ENCODE assay signal across 23 cellular contexts in genomic region chr3:107775958-107776357, GRCh38.
DNase-seq lines count a peak whose midpoint lies in the region; ATAC-seq, FAIRE-seq and TF ChIP-seq lines count a peak whose summit lies in the region.
"Had no signal": no experiment of that assay in that cellular context is flagged by ENCODE, and none has a peak within 500 bp of the region (broad histone marks: within the 10 kb centered on the region; RNA-seq: fewer than 3 reads in every experiment).

No MANE protein-coding gene starts in this region.

- peak; percentile 55 for FAIRE-seq in G401.6 (lab: Jason Lieb, UNC)
- FAIRE-seq: endothelial cell of umbilical vein had no signal

- no peak for TF ChIP-seq CTCF in brain (conservative IDR thresholded peaks at IDR 0.05)
- TF ChIP-seq CTCF in testis (IDR thresholded peaks at IDR 0.05), result no peak

- intact Hi-C loops in testis (cut with DNase I; ENCODE audit: low total_unique reads), result no loop called here

- H3K9me3 Mint-ChIP-seq in brain, result no peaks in the 10 kb centered on the region
- H3K9me3 Mint-ChIP-seq: activated CD4-positive, alpha-beta memory T cell treated with anti-CD3 and anti-CD28 coated beads, Interleukin-2, amount 10 ng/mL, durations not matched to agents 7 days and 5 days; activated naive CD8-positive, alpha-beta T cell treated with anti-CD3 and anti-CD28 coated beads, Interleukin-2, amount 10 ng/mL, durations not matched to agents 7 days and 5 days; central memory CD8-positive, alpha-beta T cell; natural killer cell; T-cell had no signal

- peak overlapping the region in 4 of 5 experiments; percentile 22 to 78 (median 68) for H3K27ac Mint-ChIP-seq in brain
- H3K27ac Mint-ChIP-seq: activated CD4-positive, alpha-beta memory T cell treated with anti-CD3 and anti-CD28 coated beads, Interleukin-2, amount 10 ng/mL, durations not matched to agents 7 days and 5 days; activated naive CD8-positive, alpha-beta T cell treated with anti-CD3 and anti-CD28 coated beads, Interleukin-2, amount 10 ng/mL, durations not matched to agents 7 days and 5 days; natural killer cell; T-cell had no signal

- peak; percentile 50 for ATAC-seq in HG03460 (IDR thresholded peaks at IDR 0.05; ENCODE audit: unreplicated experiment)
- ATAC-seq in GM19452 (IDR thresholded peaks at IDR 0.05; ENCODE audit: unreplicated experiment), result no peak
- ATAC-seq: natural killer cell, Panc1, T-cell had no signal

- H3K9me3 ChIP-seq in testis, result no peaks in the 10 kb centered on the region
- H3K9me3 ChIP-seq: HAP-1, SJCRH30 had no signal

- H3K27me3 Mint-ChIP-seq in brain, result no peaks in the 10 kb centered on the region
- H3K27me3 Mint-ChIP-seq: activated CD4-positive, alpha-beta memory T cell treated with anti-CD3 and anti-CD28 coated beads, Interleukin-2, amount 10 ng/mL, durations not matched to agents 7 days and 5 days; activated naive CD8-positive, alpha-beta T cell treated with anti-CD3 and anti-CD28 coated beads, Interleukin-2, amount 10 ng/mL, durations not matched to agents 7 days and 5 days; central memory CD8-positive, alpha-beta T cell; T-cell had no signal

- H3K4me1 Mint-ChIP-seq in brain, result peaks cover 21% of the 10 kb centered on the region
- H3K4me1 Mint-ChIP-seq: activated CD4-positive, alpha-beta memory T cell treated with anti-CD3 and anti-CD28 coated beads, Interleukin-2, amount 10 ng/mL, durations not matched to agents 7 days and 5 days; activated naive CD8-positive, alpha-beta T cell treated with anti-CD3 and anti-CD28 coated beads, Interleukin-2, amount 10 ng/mL, durations not matched to agents 7 days and 5 days; central memory CD8-positive, alpha-beta T cell; natural killer cell had no signal

- no peaks in the 10 kb centered on the region for H3K4me1 ChIP-seq in testis
- H3K4me1 ChIP-seq: HAP-1, SJCRH30 had no signal

- 91 to 98% methylated on average over 1 of the region's 1 CpG for WGBS in testis, 2 donors

- no peaks in the 10 kb centered on the region for H3K36me3 ChIP-seq in testis (ENCODE audit: low read depth, missing control alignments)
- H3K36me3 ChIP-seq: SJCRH30 had no signal

- DNase-seq in NCI-H2107 treated with DMSO at 0.1 percent for 48 hours (lab: John Stamatoyannopoulos, UW; ENCODE audit: unreplicated experiment), result peak; percentile 94
- no peak for DNase-seq in glomerular visceral epithelial cell (ENCODE audit: extremely low spot score)
- no peak for DNase-seq in testis
- DNase-seq: activated CD4-positive, alpha-beta memory T cell treated with anti-CD3 and anti-CD28 coated beads, Interleukin-2, amount 10 ng/mL, durations not matched to agents 7 days and 5 days; activated CD4-positive, CD25-positive, alpha-beta regulatory T cell treated with anti-CD3 and anti-CD28 coated beads, Interleukin-2, amount 50 U/mL, for 72 hours; activated naive CD8-positive, alpha-beta T cell treated with anti-CD3 and anti-CD28 coated beads, Interleukin-2, amount 10 ng/mL, durations not matched to agents 7 days and 5 days; dorsolateral prefrontal cortex; kidney; midbrain; natural killer cell; stimulated activated CD4-positive, alpha-beta T cell treated with anti-CD3 and anti-CD28 coated beads, Interleukin-4, amount 100 ng/mL, for 4 hours; stimulated activated naive CD4-positive, alpha-beta T cell treated with Interleukin-2 at 50 U/mL for 16 hours; T-cell had no signal

- H3K27me3 ChIP-seq in testis, result no peaks in the 10 kb centered on the region
- H3K27me3 ChIP-seq: dorsolateral prefrontal cortex, SJCRH30 had no signal

- peak overlapping the region in 1 of 5 experiments; percentile 53 for H3K4me3 Mint-ChIP-seq in brain
- H3K4me3 Mint-ChIP-seq: activated CD4-positive, alpha-beta memory T cell treated with anti-CD3 and anti-CD28 coated beads, Interleukin-2, amount 10 ng/mL, durations not matched to agents 7 days and 5 days; activated naive CD8-positive, alpha-beta T cell treated with anti-CD3 and anti-CD28 coated beads, Interleukin-2, amount 10 ng/mL, durations not matched to agents 7 days and 5 days; central memory CD8-positive, alpha-beta T cell; natural killer cell; T-cell had no signal

- H3K4me3 ChIP-seq in testis, result no peak overlapping the region
- H3K4me3 ChIP-seq: dorsolateral prefrontal cortex, HAP-1, SJCRH30 had no signal

- H3K27ac ChIP-seq in testis, result no peak overlapping the region
- H3K27ac ChIP-seq: HL-60, SJCRH30 had no signal

- H3K36me3 Mint-ChIP-seq in brain, result peaks cover 51% of the 10 kb centered on the region

- no peak for TF ChIP-seq POLR2A in testis (IDR thresholded peaks at IDR 0.05)
